Comparison of ENCODE assay signal across 8 cellular contexts in genomic region chr12:6735448-6736191, GRCh38. TPM values are rescaled to one million over a fixed set of nuclear protein-coding genes. Genes with fewer than 3 reads are reported as not detected.
DNase-seq lines count a peak whose midpoint lies in the region; ATAC-seq lines count a peak whose summit lies in the region.

No MANE protein-coding gene starts in this region.

- H3K4me1 Mint-ChIP-seq in activated naive CD8-positive, alpha-beta T cell treated with anti-CD3 and anti-CD28 coated beads for 36 hours: peaks cover 4% of the 10 kb centered on the region

- H3K27ac Mint-ChIP-seq in activated naive CD8-positive, alpha-beta T cell treated with anti-CD3 and anti-CD28 coated beads for 36 hours: no peak overlapping the region

- peak; percentile 95 for ATAC-seq in Right ventricle myocardium superior (ENCODE audit: poor library complexity)
- no peak for ATAC-seq in GM18858 (IDR thresholded peaks at IDR 0.05; ENCODE audit: unreplicated experiment)

- in situ Hi-C loops in Caki2 (cut with HindIII; ENCODE audit: low pct_unique_long_range_greater_than_20kb, low sequenced_read_pairs): no loop called here

- H3K9me3 Mint-ChIP-seq in activated naive CD8-positive, alpha-beta T cell treated with anti-CD3 and anti-CD28 coated beads for 36 hours: no peaks in the 10 kb centered on the region

- intact Hi-C loops in Right ventricle myocardium superior (cut with DNase I): loop anchor here (5.0 kb wide), 2 partner anchors 42 to 92 kb away; partner anchors contain the start of gene P3H3

- peaks cover 10% of the 10 kb centered on the region for H3K36me3 Mint-ChIP-seq in activated naive CD8-positive, alpha-beta T cell treated with anti-CD3 and anti-CD28 coated beads for 36 hours

- no peak overlapping the region for H3K4me3 Mint-ChIP-seq in activated naive CD8-positive, alpha-beta T cell treated with anti-CD3 and anti-CD28 coated beads for 36 hours

- H3K27me3 Mint-ChIP-seq in activated naive CD8-positive, alpha-beta T cell treated with anti-CD3 and anti-CD28 coated beads for 36 hours: no peaks in the 10 kb centered on the region

- DNase-seq in Caki2 (ENCODE audit: low read depth): peak; percentile 63
- peak; percentile 54 for DNase-seq in HK-2 (ENCODE audit: unreplicated experiment)
- DNase-seq in OCI-M1 (lab: John Stamatoyannopoulos, UW): peak; percentile 80
- peak; percentile 34 for DNase-seq in activated naive CD8-positive, alpha-beta T cell treated with anti-CD3 and anti-CD28 coated beads for 36 hours
- peak; percentile 85 for DNase-seq in Right ventricle myocardium superior
- DNase-seq in pons (ENCODE audit: low spot score): peak; percentile 53
- no peak for DNase-seq in cortex of kidney (lab: John Stamatoyannopoulos, UW)

RNA-seq across cellular contexts. Expression of gene COPS7A, which starts 11.8 kb away (rescaled TPM):
- total RNA-seq in Caki2 (2014; rRNA removed; shearing (Covaris generic); ENCODE audit: low replicate concordance): 135 and 145 TPM in 2 replicates
- total RNA-seq in activated naive CD8-positive, alpha-beta T cell treated with anti-CD3 and anti-CD28 coated beads for 36 hours: 10 to 100 TPM; 37.1 to 41.6 TPM
- 70.4 TPM for total RNA-seq in Right ventricle myocardium superior

RNA-seq across cellular contexts. Expression of gene MLF2, which starts 17.3 kb away (rescaled TPM):
- 274 and 316 TPM in 2 replicates for total RNA-seq in Caki2 (2014; rRNA removed; shearing (Covaris generic); ENCODE audit: low replicate concordance)
- 100 to 1,000 TPM; 134 to 141 TPM for total RNA-seq in activated naive CD8-positive, alpha-beta T cell treated with anti-CD3 and anti-CD28 coated beads for 36 hours
- total RNA-seq in Right ventricle myocardium superior: 153 TPM

RNA-seq across cellular contexts. Expression of gene PTMS, which starts 30.5 kb away (rescaled TPM):
- 286 and 317 TPM in 2 replicates for total RNA-seq in Caki2 (2014; rRNA removed; shearing (Covaris generic); ENCODE audit: low replicate concordance)
- total RNA-seq in activated naive CD8-positive, alpha-beta T cell treated with anti-CD3 and anti-CD28 coated beads for 36 hours: 10 to 100 TPM; 23.3 to 25.1 TPM
- 108 TPM for total RNA-seq in Right ventricle myocardium superior

RNA-seq across cellular contexts. Expression of gene PIANP, which starts 35.0 kb away (rescaled TPM):
- total RNA-seq in Caki2 (2014; rRNA removed; shearing (Covaris generic); ENCODE audit: low replicate concordance): not detected in 2 replicates
- total RNA-seq in activated naive CD8-positive, alpha-beta T cell treated with anti-CD3 and anti-CD28 coated beads for 36 hours: under 1 TPM in 1 of 2 experiments, not detected in 1; 0.37 TPM
- 0.35 TPM for total RNA-seq in Right ventricle myocardium superior

RNA-seq across cellular contexts. Expression of gene LAG3, which starts 36.7 kb away (rescaled TPM):
- total RNA-seq in Caki2 (2014; rRNA removed; shearing (Covaris generic); ENCODE audit: low replicate concordance): not detected in 2 replicates
- 10 to 100 TPM; 64.8 to 67.7 TPM for total RNA-seq in activated naive CD8-positive, alpha-beta T cell treated with anti-CD3 and anti-CD28 coated beads for 36 hours
- 0.22 TPM for total RNA-seq in Right ventricle myocardium superior
